29 cellular contexts compared by ENCODE assay signal in the genomic region with DNA sequence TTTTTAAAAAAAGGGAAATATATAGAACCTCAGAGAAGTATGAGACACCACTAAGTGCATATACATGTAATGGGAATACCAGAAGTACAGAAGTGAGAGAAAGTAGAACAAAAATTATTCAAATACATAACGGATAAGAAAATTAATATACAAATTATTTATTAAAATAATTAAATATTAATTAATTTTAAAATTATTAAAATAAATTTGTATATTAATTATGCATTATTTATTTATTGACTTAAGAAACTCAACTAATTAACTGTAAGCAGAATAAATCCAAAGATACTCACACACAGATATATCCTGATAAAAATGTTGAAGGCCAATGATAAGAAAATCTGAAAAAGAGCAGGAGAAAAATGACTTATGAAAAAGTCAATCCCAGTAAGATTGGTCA.
"Had no signal": no experiment of that assay in that cellular context is flagged by ENCODE, and none has a peak within 500 bp of the region (broad histone marks: within the 10 kb centered on the region; RNA-seq: fewer than 3 reads in every experiment).

No MANE protein-coding gene starts in this region.

- H3K9ac ChIP-seq: neural progenitor cell had no signal

- ATAC-seq: heart right ventricle; left lobe of liver; left ventricle myocardium superior; lower lobe of right lung; natural killer cell; right lobe of liver; stimulated activated naive B cell treated with anti-CD40 and anti-IgM and Interleukin-4, amounts not matched to agents 10 μg/mL and 1 μg/mL and 100 μg/mL, for 72 hours; stimulated activated naive CD8-positive, alpha-beta T cell treated with anti-CD3 and anti-CD28 coated beads, Interleukin-15, Interleukin-2, amounts not matched to agents 100 U/mL and 50 U/mL, for 24 hours had no signal

- H3K27ac Mint-ChIP-seq: mesothelial cell of epicardium; naive B cell; natural killer cell; nephron progenitor cell; neural progenitor cell; progenitor cell of endocrine pancreas; stimulated activated naive B cell treated with anti-CD40 and anti-IgM and Interleukin-4, amounts not matched to agents 10 μg/mL and 1 μg/mL and 100 μg/mL, for 72 hours had no signal

- H3K36me3 ChIP-seq: heart right ventricle, lower lobe of right lung, neural progenitor cell, neutrophil, right atrium auricular region, right lobe of liver, stomach, thyroid gland, transverse colon, upper lobe of left lung, vagina had no signal

- H3K4me1 Mint-ChIP-seq: mesothelial cell of epicardium; naive B cell; natural killer cell; nephron progenitor cell; neural progenitor cell; stimulated activated naive B cell treated with anti-CD40 and anti-IgM and Interleukin-4, amounts not matched to agents 10 μg/mL and 1 μg/mL and 100 μg/mL, for 72 hours had no signal

- H3K4me3 Mint-ChIP-seq: mesothelial cell of epicardium; naive B cell; natural killer cell; nephron progenitor cell; neural progenitor cell; stimulated activated naive B cell treated with anti-CD40 and anti-IgM and Interleukin-4, amounts not matched to agents 10 μg/mL and 1 μg/mL and 100 μg/mL, for 72 hours had no signal

- H3K27ac ChIP-seq: heart right ventricle, hepatocyte, lower lobe of right lung, neural progenitor cell, neutrophil, right atrium auricular region, right lobe of liver, stomach, testis, thyroid gland, transverse colon, upper lobe of left lung, vagina had no signal

- H3K36me3 Mint-ChIP-seq: mesothelial cell of epicardium; natural killer cell; neural progenitor cell; stimulated activated naive B cell treated with anti-CD40 and anti-IgM and Interleukin-4, amounts not matched to agents 10 μg/mL and 1 μg/mL and 100 μg/mL, for 72 hours had no signal

- H3K4me3 ChIP-seq: heart right ventricle, hepatocyte, lower lobe of right lung, neural progenitor cell, right atrium auricular region, right lobe of liver, stomach, testis, thyroid gland, transverse colon, upper lobe of left lung, vagina had no signal

- DNase-seq: heart right ventricle; left ventricle myocardium superior; lower lobe of right lung; mammary epithelial cell; mesenchymal stem cell; naive B cell; natural killer cell; nephron progenitor cell; occipital lobe; right lobe of liver; stimulated activated CD4-positive, alpha-beta T cell treated with anti-CD3 and anti-CD28 coated beads, Interleukin-12 subunit alpha, Interleukin-12 subunit beta, amount 100 ng/mL, for 4 hours; stimulated activated CD4-positive, alpha-beta T cell treated with anti-CD3 and anti-CD28 coated beads, Interleukin-15, amount 100 ng/mL, for 24 hours; stimulated activated CD4-positive, alpha-beta T cell treated with anti-CD3 and anti-CD28 coated beads, Interleukin-2, amount 100 ng/mL, for 24 hours; stimulated activated CD4-positive, alpha-beta T cell treated with anti-CD3 and anti-CD28 coated beads, Interleukin-4, amount 100 ng/mL, for 1 hour; stimulated activated naive B cell treated with anti-CD40 and anti-IgM and Interleukin-4, amounts not matched to agents 10 μg/mL and 1 μg/mL and 100 μg/mL, for 72 hours; stimulated activated naive CD8-positive, alpha-beta T cell treated with anti-CD3 and anti-CD28 coated beads, Interleukin-15, Interleukin-2, amounts not matched to agents 100 U/mL and 50 U/mL, for 24 hours; stomach; testis; thyroid gland; transverse colon; upper lobe of left lung had no signal

- H3K9me3 ChIP-seq: lower lobe of right lung, neutrophil, right atrium auricular region, right lobe of liver, testis, thyroid gland, transverse colon, upper lobe of left lung, vagina had no signal

- H3K27me3 Mint-ChIP-seq: naive B cell, progenitor cell of endocrine pancreas had no signal

- H3K4me1 ChIP-seq: heart right ventricle, lower lobe of right lung, neural progenitor cell, right atrium auricular region, right lobe of liver, stomach, testis, thyroid gland, transverse colon, upper lobe of left lung, vagina had no signal

- H3K27me3 ChIP-seq: heart right ventricle, hepatocyte, neural progenitor cell, neutrophil, right atrium auricular region, right lobe of liver, stomach, testis, thyroid gland, transverse colon, upper lobe of left lung, vagina had no signal
